Comparison of ENCODE assay signal across 21 cellular contexts in genomic region chr7:139748936-139749335, GRCh38.
"Had no signal": no experiment of that assay in that cellular context is flagged by ENCODE, and none has a peak within 500 bp of the region (broad histone marks: within the 10 kb centered on the region; RNA-seq: fewer than 3 reads in every experiment).

No MANE protein-coding gene starts in this region.

- H3K27me3 Mint-ChIP-seq: activated naive CD4-positive, alpha-beta T cell treated with anti-CD3 and anti-CD28 coated beads, Interleukin-2, amount 50 U/mL, for 24 hours; central memory CD8-positive, alpha-beta T cell; naive B cell had no signal

- H3K27ac ChIP-seq: body of pancreas, stomach, thyroid gland, uterus had no signal

- H3K9me3 ChIP-seq: body of pancreas, stomach, thyroid gland, uterus had no signal

- H3K36me3 Mint-ChIP-seq: naive B cell had no signal

- H3K4me3 ChIP-seq: body of pancreas, smooth muscle cell, stomach, thyroid gland, uterus had no signal

- H3K36me3 ChIP-seq: thyroid gland, uterus had no signal

- H3K4me2 ChIP-seq: smooth muscle cell had no signal

- H3K27ac Mint-ChIP-seq: activated naive CD4-positive, alpha-beta T cell treated with anti-CD3 and anti-CD28 coated beads, Interleukin-2, amount 50 U/mL, for 24 hours had no signal

- H3K4me3 Mint-ChIP-seq: activated naive CD4-positive, alpha-beta T cell treated with anti-CD3 and anti-CD28 coated beads, Interleukin-2, amount 50 U/mL, for 24 hours; activated T-cell treated with anti-CD3 and anti-CD28 coated beads, Interleukin-2, amount 50 U/mL, for 4 hours; central memory CD8-positive, alpha-beta T cell had no signal

- ATAC-seq: activated CD4-positive, CD25-positive, alpha-beta regulatory T cell treated with anti-CD3 and anti-CD28 coated beads, Interleukin-2, amount 50 U/mL, for 24 hours; activated T-cell treated with anti-CD3 and anti-CD28 coated beads, Interleukin-2, amount 50 U/mL, for 4 hours; body of pancreas had no signal

- DNase-seq: activated CD4-positive, alpha-beta T cell treated with anti-CD3 and anti-CD28 coated beads, Interleukin-2, amount 50 U/mL, for 4 hours; activated effector memory CD4-positive, alpha-beta T cell treated with anti-CD3 and anti-CD28 coated beads, Interleukin-2, amount 50 U/mL, for 16 hours; activated T-cell treated with anti-CD3 and anti-CD28 coated beads, Interleukin-2, amount 50 U/mL, for 4 hours; amniotic stem cell; body of pancreas; cortex of kidney; effector CD8-positive, alpha-beta T cell; foreskin fibroblast; glutamatergic neuron; naive B cell; posterior cingulate gyrus; stimulated activated CD4-positive, alpha-beta T cell treated with anti-CD3 and anti-CD28 coated beads, Interleukin-4, amount 100 ng/mL, for 4 hours; stimulated activated CD8-positive, alpha-beta memory T cell treated with anti-CD3 and anti-CD28 coated beads, Interleukin-4, amount 100 ng/mL, for 48 hours; stomach; T1000; thyroid gland; uterus had no signal

- H3K27me3 ChIP-seq: body of pancreas, stomach, thyroid gland, uterus had no signal

- H3K9me3 Mint-ChIP-seq: activated naive CD4-positive, alpha-beta T cell treated with anti-CD3 and anti-CD28 coated beads, Interleukin-2, amount 50 U/mL, for 24 hours; activated T-cell treated with anti-CD3 and anti-CD28 coated beads, Interleukin-2, amount 50 U/mL, for 4 hours; central memory CD8-positive, alpha-beta T cell; naive B cell had no signal
